ENCODE assay signal across 30 cellular contexts in genomic region chr2:23268467-23269263, GRCh38.
A peak's percentile ranks its signal among the peaks of the same experiment; 100 is the strongest.
DNase-seq lines count a peak whose midpoint lies in the region; ATAC-seq, FAIRE-seq and TF ChIP-seq lines count a peak whose summit lies in the region.
"Had no signal": no experiment of that assay in that cellular context is flagged by ENCODE, and none has a peak within 500 bp of the region (broad histone marks: within the 10 kb centered on the region; RNA-seq: fewer than 3 reads in every experiment).

No MANE protein-coding gene starts in this region.

- H3K4ac ChIP-seq in mesenchymal stem cell (ENCODE audit: low read depth in 1 of 2, low read length in 2 of 2), result no peak overlapping the region

- no peaks in the 10 kb centered on the region for H4K20me1 ChIP-seq in K562 (replicated peaks; ENCODE audit: control insufficient read depth, insufficient read depth, low read length)

- H3K14ac ChIP-seq in mesenchymal stem cell (ENCODE audit: low read length in 2 of 2), result no peak overlapping the region

- H3K4me1 ChIP-seq in K562 (replicated peaks in 1 of 2; ENCODE audit: control insufficient read depth in 2 of 2, insufficient read depth in 2 of 2, low read length in 2 of 2) (no peaks in the 10 kb centered on the region), mesenchymal stem cell (ENCODE audit: control insufficient read depth, insufficient read depth, low read depth, low read length) (peaks cover 2% of the 10 kb centered on the region), BE2C (no peaks in the 10 kb centered on the region)
- H3K4me1 ChIP-seq: body of pancreas, lower lobe of right lung had no signal

- H2BK120ac ChIP-seq in mesenchymal stem cell (ENCODE audit: low read depth, low read length), result no peak overlapping the region

- TF ChIP-seq CTCF in K562 (IDR thresholded peaks at IDR 0.05 in 2 of 3, conservative IDR thresholded peaks at IDR 0.05 in 1 of 3; ENCODE audit: insufficient read depth in 2 of 3, low read depth in 1 of 3, low read length in 3 of 3), result no peak
- TF ChIP-seq CTCF in BE2C (IDR thresholded peaks at IDR 0.05; ENCODE audit: low read depth, low read length), result no peak

- no peak overlapping the region for H4K91ac ChIP-seq in mesenchymal stem cell (ENCODE audit: low read length)

- no TSS peak for BruUV-seq in K562 (replicated peaks; lab: Mats Ljungman, UMichigan)

- no peak overlapping the region for H2BK5ac ChIP-seq in mesenchymal stem cell (ENCODE audit: low read depth, low read length, poor library complexity, severe bottlenecking)

- H3K27me3 ChIP-seq in K562 (ENCODE audit: control insufficient read depth in 2 of 2, insufficient read depth in 2 of 2, low read length in 2 of 2), result no peaks in the 10 kb centered on the region
- no peaks in the 10 kb centered on the region for H3K27me3 ChIP-seq in mesenchymal stem cell (ENCODE audit: control insufficient read depth in 1 of 2, insufficient read depth in 1 of 2, low read length in 2 of 2)
- no peaks in the 10 kb centered on the region for H3K27me3 ChIP-seq in BE2C
- H3K27me3 ChIP-seq: body of pancreas, esophagus muscularis mucosa had no signal

- WGBS in K562 (ENCODE audit: insufficient coverage, low coverage, missing lambda C conversion rate), result 0% methylated on average over 3 of the region's 3 CpGs
- 84% methylated on average over 2 of the region's 3 CpGs for WGBS in mesenchymal stem cell

- no peak overlapping the region for H3K23ac ChIP-seq in mesenchymal stem cell (ENCODE audit: low read length in 2 of 2)

- no peak overlapping the region for H3K27ac ChIP-seq in K562 (ENCODE audit: extremely low read depth, low read depth, low read length)
- H3K27ac ChIP-seq in mesenchymal stem cell (ENCODE audit: low read length, poor library complexity, severe bottlenecking), result peak overlapping the region; percentile 77
- H3K27ac ChIP-seq: body of pancreas, esophagus muscularis mucosa, HL-60, lower lobe of right lung had no signal

- intact Hi-C loops in K562 (cut with micrococcal nuclease), result no loop called here

- ATAC-seq in K562, result no peak
- no peak for ATAC-seq in HG03521 (IDR thresholded peaks at IDR 0.05; ENCODE audit: unreplicated experiment)
- ATAC-seq: body of pancreas; lower lobe of right lung; mucosa of descending colon; natural killer cell treated with Interleukin-12 subunit alpha and Interleukin-12 subunit beta and Interleukin-15 and Interleukin-18, amount 100 ng/mL, for 72 hours; stimulated activated naive CD8-positive, alpha-beta T cell treated with anti-CD3 and anti-CD28 coated beads, Interleukin-15, Interleukin-2, amounts not matched to agents 100 U/mL and 50 U/mL, for 24 hours had no signal

- CTCF ChIA-PET in HEK293T (lab: Yijun Ruan, JAX) (interaction anchor here (0.6 kb wide), 1 partner anchor 76 kb away, joined by 3 read pairs; no protein-coding TSS in a partner anchor), K562 (lab: Yijun Ruan, JAX; ENCODE audit: low intra/inter-chr PET ratio) (no interaction called here)

- H3K36me3 ChIP-seq in K562 (ENCODE audit: control insufficient read depth, insufficient read depth, low read length) (no peaks in the 10 kb centered on the region), mesenchymal stem cell (ENCODE audit: control insufficient read depth in 1 of 2, insufficient read depth in 2 of 2, low read depth in 1 of 2, low read length in 2 of 2) (no peaks in the 10 kb centered on the region), BE2C (no peaks in the 10 kb centered on the region)
- H3K36me3 ChIP-seq: esophagus muscularis mucosa, lower lobe of right lung had no signal

- POLR2A ChIA-PET in HEK293T (lab: Yijun Ruan, JAX) (no interaction called here), K562 (lab: Yijun Ruan, JAX) (no interaction called here)

- H3K79me2 ChIP-seq in K562 (ENCODE audit: control insufficient read depth, insufficient read depth, low read length), result no peaks in the 10 kb centered on the region

- no peak overlapping the region for H4K8ac ChIP-seq in mesenchymal stem cell (ENCODE audit: low read length)

- no peaks in the 10 kb centered on the region for H3K9me1 ChIP-seq in K562 (ENCODE audit: control insufficient read depth, insufficient read depth, low read length)

- no peaks in the 10 kb centered on the region for H3K79me1 ChIP-seq in mesenchymal stem cell (replicated peaks; ENCODE audit: low read length, poor library complexity, severe bottlenecking)

- H3K9ac ChIP-seq in K562 (ENCODE audit: insufficient read depth in 1 of 2, low read depth in 2 of 2, low read length in 2 of 2) (no peak overlapping the region), mesenchymal stem cell (ENCODE audit: low read length) (no peak overlapping the region)

- H2AFZ ChIP-seq in K562 (ENCODE audit: low read depth, low read length) (no peak overlapping the region), mesenchymal stem cell (ENCODE audit: low read depth, low read length) (no peak overlapping the region)

- H3K9me3 ChIP-seq in K562 (replicated peaks; ENCODE audit: control insufficient read depth, insufficient read depth, low read depth, low read length), result no peaks in the 10 kb centered on the region
- no peaks in the 10 kb centered on the region for H3K9me3 ChIP-seq in mesenchymal stem cell (ENCODE audit: control insufficient read depth, low read length)
- no peaks in the 10 kb centered on the region for H3K9me3 ChIP-seq in BE2C
- H3K9me3 ChIP-seq: body of pancreas, esophagus muscularis mucosa, lower lobe of right lung, mucosa of descending colon had no signal

- H3K18ac ChIP-seq in mesenchymal stem cell (ENCODE audit: low read depth in 1 of 2, low read length in 2 of 2), result no peak overlapping the region

- TF ChIP-seq RAD21 in K562 (CRISPR knock-in tag; conservative IDR thresholded peaks at IDR 0.05 in 1 of 2, IDR thresholded peaks at IDR 0.05 in 1 of 2), result no peak

- H2AK5ac ChIP-seq in mesenchymal stem cell (ENCODE audit: low read length, severe bottlenecking), result no peak overlapping the region

- FAIRE-seq in K562 (lab: Jason Lieb, UNC), result no peak

- H3K4me2 ChIP-seq in K562 (ENCODE audit: insufficient read depth, low read length) (no peak overlapping the region), mesenchymal stem cell (ENCODE audit: low read length, poor library complexity, severe bottlenecking) (no peak overlapping the region)

- in situ Hi-C loops in Caki2 (cut with HindIII; ENCODE audit: low pct_unique_long_range_greater_than_20kb, low sequenced_read_pairs), result no loop called here
- in situ Hi-C loops in K562 (cut with MboI), result no loop called here

- DNase-seq in Caki2 (ENCODE audit: low read depth), result peak; percentile 93
- no peak for DNase-seq in HEK293T (ENCODE audit: extremely low spot score)
- no peak for DNase-seq in K562 (ENCODE audit: extremely low read depth in 1 of 4, low spot score in 3 of 4)
- no peak for DNase-seq in mesenchymal stem cell
- no peak for DNase-seq in NK-92 treated with Interleukin-12 subunit alpha and Interleukin-12 subunit beta, amount 100 ng/mL, for 24 hours (lab: John Stamatoyannopoulos, UW)
- no peak for DNase-seq in BE2C
- DNase-seq in NCI-H524 (lab: John Stamatoyannopoulos, UW), result no peak
- DNase-seq: activated CD4-positive, alpha-beta memory T cell treated with anti-CD3 and anti-CD28 coated beads for 36 hours; activated CD4-positive, alpha-beta T cell treated with anti-CD3 and anti-CD28 coated beads for 1 hour; activated naive CD4-positive, alpha-beta T cell treated with anti-CD3 and anti-CD28 coated beads for 36 hours; body of pancreas; CD4-positive, CD25-positive, alpha-beta regulatory T cell; foreskin fibroblast; GOT3; head of caudate nucleus; islet precursor cell; Karpas-422; lower lobe of right lung; mucosa of descending colon; NCI-H1436; NCI-H2081 treated with DMSO at 0.1 percent for 48 hours; NCI-H446 treated with DMSO at 0.1 percent for 48 hours; retina; stimulated activated naive CD8-positive, alpha-beta T cell treated with anti-CD3 and anti-CD28 coated beads, Interleukin-15, Interleukin-2, amounts not matched to agents 100 U/mL and 50 U/mL, for 24 hours; T-helper 2 cell had no signal

- H3K4me3 ChIP-seq in K562 (no peak overlapping the region), mesenchymal stem cell (ENCODE audit: insufficient read depth in 1 of 2, low read depth in 1 of 2, low read length in 2 of 2) (no peak overlapping the region), BE2C (ENCODE audit: low read depth, low read length) (no peak overlapping the region)
- H3K4me3 ChIP-seq: body of pancreas, esophagus muscularis mucosa, lower lobe of right lung, mucosa of descending colon, smooth muscle cell had no signal

- H2BK15ac ChIP-seq in mesenchymal stem cell (ENCODE audit: low read depth, poor library complexity, severe bottlenecking), result no peak overlapping the region

- no peak for TF ChIP-seq EP300 in K562 (IDR thresholded peaks at IDR 0.05; ENCODE audit: low read length)

- no peak overlapping the region for H2BK12ac ChIP-seq in mesenchymal stem cell (ENCODE audit: low read length in 2 of 2)

- no peak for TF ChIP-seq POLR2A in K562 (conservative IDR thresholded peaks at IDR 0.05)

TF ChIP-seq in HEK293T, 16 proteins besides CTCF, POLR2A, EP300 and RAD21 (continues in another document):
- TF ChIP-seq LEF1 (IDR thresholded peaks at IDR 0.05; ENCODE audit: borderline replicate concordance), result 0 out of 2 replicates have a peak, but pooled peaks have one; percentile 40
- peak; percentile 58; the same call in 1 of the 2 replicates for TF ChIP-seq CTBP1 (IDR thresholded peaks at IDR 0.05; ENCODE audit: borderline replicate concordance)
- TF ChIP-seq BHLHE40 (IDR thresholded peaks at IDR 0.05; ENCODE audit: borderline replicate concordance), result no peak
- no peak for TF ChIP-seq FOXA1 (IDR thresholded peaks at IDR 0.05)
- no peak for TF ChIP-seq L3MBTL2 (conservative IDR thresholded peaks at IDR 0.05)
- no peak for TF ChIP-seq ELF4 (IDR thresholded peaks at IDR 0.05)
- no peak for TF ChIP-seq SP1 (IDR thresholded peaks at IDR 0.05)

TF ChIP-seq in K562, 482 proteins besides CTCF, POLR2A, EP300 and RAD21 (continues in another document):
- TF ChIP-seq YY1 (IDR thresholded peaks at IDR 0.05; ENCODE audit: borderline replicate concordance in 1 of 3, control insufficient read depth in 1 of 3, extremely low read depth in 1 of 3, insufficient read depth in 3 of 3, insufficient read length in 1 of 3, insufficient replicate concordance in 2 of 3, low read depth in 1 of 3, low read length in 2 of 3), result no peak
- TF ChIP-seq TEAD1 (CRISPR knock-in tag; IDR thresholded peaks at IDR 0.05), result no peak
